19 cellular contexts compared by ENCODE assay signal in genomic region chr11:134071306-134071705, GRCh38. TPM values are rescaled to one million over a fixed set of nuclear protein-coding genes. Genes with fewer than 3 reads are reported as not detected.
DNase-seq lines count a peak whose midpoint lies in the region; TF ChIP-seq lines count a peak whose summit lies in the region.
"Had no signal": no experiment of that assay in that cellular context is flagged by ENCODE, and none has a peak within 500 bp of the region (broad histone marks: within the 10 kb centered on the region; RNA-seq: fewer than 3 reads in every experiment).

No MANE protein-coding gene starts in this region.

- no peak overlapping the region for H3K4me2 ChIP-seq in PC-9

- peaks cover 21% of the 10 kb centered on the region for H3K36me3 Mint-ChIP-seq in endothelial cell (ENCODE audit: low read depth, unreplicated experiment)
- H3K36me3 Mint-ChIP-seq: activated naive CD4-positive, alpha-beta T cell treated with anti-CD3 and anti-CD28 coated beads, Interleukin-2, amount 50 U/mL, for 24 hours; T-cell had no signal

- H3K4me1 ChIP-seq in PC-9 (replicated peaks; ENCODE audit: insufficient read depth): no peaks in the 10 kb centered on the region
- H3K4me1 ChIP-seq: thyroid gland had no signal

- H3K79me2 ChIP-seq in PC-9 (ENCODE audit: low read depth): no peaks in the 10 kb centered on the region
- H3K79me2 ChIP-seq: parathyroid adenoma had no signal

- peaks cover 85% of the 10 kb centered on the region for H3K27me3 ChIP-seq in PC-9 (ENCODE audit: insufficient read depth, low read depth)
- H3K27me3 ChIP-seq: brain microvascular endothelial cell, thyroid gland had no signal

- peaks cover 3% of the 10 kb centered on the region for H3K27me3 Mint-ChIP-seq in endothelial cell (ENCODE audit: unreplicated experiment)
- H3K27me3 Mint-ChIP-seq: activated naive CD4-positive, alpha-beta T cell treated with anti-CD3 and anti-CD28 coated beads, Interleukin-2, amount 50 U/mL, for 24 hours had no signal

- H3K9me3 Mint-ChIP-seq in endothelial cell (ENCODE audit: unreplicated experiment): no peaks in the 10 kb centered on the region
- H3K9me3 Mint-ChIP-seq: activated naive CD4-positive, alpha-beta T cell treated with anti-CD3 and anti-CD28 coated beads, Interleukin-2, amount 50 U/mL, for 24 hours; activated T-cell treated with anti-CD3 and anti-CD28 coated beads, Interleukin-2, amount 50 U/mL, for 24 hours; dendritic cell treated with granulocyte-macrophage colony-stimulating factor and Interleukin-4, amounts not matched to agents 40 ng/mL and 50 ng/mL, for 4 days; T-cell had no signal

- POLR2A ChIA-PET in PC-9 (lab: Charles Lee; ENCODE audit: unreplicated experiment): no interaction called here

- peaks cover 3% of the 10 kb centered on the region; the same call in 1 of the 2 replicates for H4K20me1 ChIP-seq in PC-9 (ENCODE audit: insufficient read depth)

- no peaks in the 10 kb centered on the region for H3K9me2 ChIP-seq in PC-9 (ENCODE audit: insufficient read depth)

- no peak for TF ChIP-seq CTCF in endothelial cell (IDR thresholded peaks at IDR 0.05; ENCODE audit: unreplicated experiment)
- TF ChIP-seq CTCF in PC-9 (conservative IDR thresholded peaks at IDR 0.05): no peak

- peaks cover 72% of the 10 kb centered on the region for H3K4me1 Mint-ChIP-seq in endothelial cell (ENCODE audit: unreplicated experiment)

- H2AFZ ChIP-seq in PC-9: no peak overlapping the region
- H2AFZ ChIP-seq: parathyroid adenoma had no signal

- H3K27ac Mint-ChIP-seq in endothelial cell (ENCODE audit: unreplicated experiment): no peak overlapping the region
- H3K27ac Mint-ChIP-seq: activated naive CD4-positive, alpha-beta T cell treated with anti-CD3 and anti-CD28 coated beads, Interleukin-2, amount 50 U/mL, for 24 hours; activated T-cell treated with anti-CD3 and anti-CD28 coated beads, Interleukin-2, amount 50 U/mL, for 24 hours; dendritic cell treated with granulocyte-macrophage colony-stimulating factor and Interleukin-4, amounts not matched to agents 40 ng/mL and 50 ng/mL, for 4 days; T-cell had no signal

- no TSS peak for BruUV-seq in PC-9 (replicated peaks; lab: Mats Ljungman, UMichigan)

- peak overlapping the region; percentile 96 for H3K4me3 Mint-ChIP-seq in endothelial cell (ENCODE audit: unreplicated experiment)
- H3K4me3 Mint-ChIP-seq: activated naive CD4-positive, alpha-beta T cell treated with anti-CD3 and anti-CD28 coated beads, Interleukin-2, amount 50 U/mL, for 24 hours; dendritic cell treated with granulocyte-macrophage colony-stimulating factor and Interleukin-4, amounts not matched to agents 40 ng/mL and 50 ng/mL, for 4 days; T-cell had no signal

- DNase-seq in DMS 273 (lab: John Stamatoyannopoulos, UW; ENCODE audit: unreplicated experiment) (peak; percentile 23), DMS 273 treated with DMSO at 0.1 percent for 48 hours (lab: John Stamatoyannopoulos, UW) (no peak), NCI-H524 treated with DMSO at 0.1 percent for 48 hours (lab: John Stamatoyannopoulos, UW) (peak; percentile 14), endothelial cell (ENCODE audit: low spot score) (no peak), superior temporal gyrus (ENCODE audit: extremely low spot score) (peak; percentile 58), PC-9 (no peak), amniotic stem cell (lab: John Stamatoyannopoulos, UW) (no peak), HuH-7.5 (ENCODE audit: low spot score) (no peak)
- DNase-seq: activated CD4-positive, alpha-beta T cell treated with anti-CD3 and anti-CD28 coated beads, Interleukin-2, amount 50 U/mL, for 48 hours; activated T-cell treated with anti-CD3 and anti-CD28 coated beads, Interleukin-2, amount 50 U/mL, for 24 hours; brain microvascular endothelial cell; KBM-7; T-cell; thyroid gland; WERI-Rb-1 had no signal

- intact Hi-C loops in PC-9 (cut with micrococcal nuclease; ENCODE audit: unreplicated experiment): no loop called here

- CTCF ChIA-PET in PC-9 (lab: Charles Lee): interaction anchor here (0.7 kb wide), 1 partner anchor 9 kb away, joined by 3 read pairs; no protein-coding TSS in a partner anchor

- no peaks in the 10 kb centered on the region for H3F3A ChIP-seq in PC-9 (ENCODE audit: insufficient read depth, low read depth)

- no peaks in the 10 kb centered on the region for H3K36me3 ChIP-seq in PC-9 (ENCODE audit: low read depth)
- H3K36me3 ChIP-seq: brain microvascular endothelial cell, thyroid gland had no signal

- no peaks in the 10 kb centered on the region for H3K9me3 ChIP-seq in PC-9 (ENCODE audit: insufficient read depth, low read depth)
- H3K9me3 ChIP-seq: thyroid gland had no signal

- no peak overlapping the region for H3K27ac ChIP-seq in PC-9
- H3K27ac ChIP-seq: 22Rv1, brain microvascular endothelial cell, parathyroid adenoma, thyroid gland, WERI-Rb-1 had no signal

- no peak overlapping the region for H3K4me3 ChIP-seq in PC-9
- H3K4me3 ChIP-seq: thyroid gland had no signal

RNA-seq across cellular contexts. Expression of gene JAM3, which starts 2.4 kb away (rescaled TPM):
- total RNA-seq in endothelial cell (ENCODE audit: unreplicated experiment) (438 TPM), PC-9 (2021) (not detected in 2 replicates)

Comparison
In these comparisons a context has a peak if more than half of its experiments do, and no peak if none do; other contexts are left out.
1. DNase-seq: peak in DMS 273 (single experiment), NCI-H524 treated with DMSO at 0.1 percent for 48 hours (single experiment) and superior temporal gyrus (single experiment); none in DMS 273 treated with DMSO at 0.1 percent for 48 hours (single experiment), endothelial cell (single experiment), PC-9 (0 of 2), amniotic stem cell (single experiment) and HuH-7.5 (single experiment).
2. RNA of gene JAM3, which starts 2.4 kb away (total RNA-seq): 438 TPM in endothelial cell (single experiment); not detected in PC-9; every median in the first group is over 100 times any median in the second.